Comparison of ENCODE assay signal across 12 cellular contexts in the genomic region with DNA sequence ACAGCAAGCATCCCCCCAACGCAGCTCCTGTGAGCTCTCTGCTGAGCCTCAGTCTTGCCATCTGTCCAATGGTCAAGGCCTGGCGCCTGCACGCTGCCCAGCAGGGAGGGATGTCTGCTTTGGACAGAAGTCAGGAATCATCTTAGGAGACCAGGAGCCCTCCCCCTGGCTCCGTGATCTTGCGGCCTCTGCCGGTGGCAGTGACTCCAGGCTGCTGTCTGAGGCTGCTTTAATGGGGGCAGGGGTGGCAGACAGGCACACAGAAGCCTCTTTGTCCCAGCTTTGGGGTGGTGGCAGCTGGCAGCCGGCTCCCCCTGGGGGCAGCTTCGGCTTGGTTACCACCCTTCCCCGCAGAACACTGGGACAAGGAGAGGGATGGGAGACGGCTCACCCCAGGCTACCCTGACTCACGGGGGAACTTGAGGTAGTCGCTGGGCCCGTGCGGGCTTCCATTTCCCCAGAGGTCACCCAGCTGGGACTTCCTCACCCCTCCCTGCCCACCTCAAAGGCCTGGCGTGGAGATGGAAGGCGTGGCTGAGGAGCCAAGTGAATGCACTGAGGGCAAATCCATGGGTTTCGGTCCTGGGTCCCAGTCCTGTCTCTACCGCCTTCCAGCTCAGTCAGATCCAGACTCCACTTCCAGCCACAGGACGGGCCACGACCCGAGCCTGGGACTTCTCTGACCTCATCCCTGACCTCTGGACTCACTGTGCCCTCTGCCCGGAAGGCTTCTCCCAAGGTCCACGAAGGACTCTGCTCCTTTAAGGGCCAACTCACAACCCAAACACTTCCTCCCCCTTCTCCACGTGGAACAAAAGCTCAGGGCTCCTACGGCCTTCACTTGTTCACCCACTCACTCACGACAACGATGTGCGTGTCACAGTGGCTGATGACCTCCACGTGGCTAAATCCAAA. TPM values are rescaled to one million over a fixed set of nuclear protein-coding genes. Genes with fewer than 3 reads are reported as not detected.
DNase-seq lines count a peak whose midpoint lies in the region; ATAC-seq, FAIRE-seq and TF ChIP-seq lines count a peak whose summit lies in the region.
"Had no signal": no experiment of that assay in that cellular context is flagged by ENCODE, and none has a peak within 500 bp of the region (broad histone marks: within the 10 kb centered on the region; RNA-seq: fewer than 3 reads in every experiment).

No MANE protein-coding gene starts in this region.

- no peaks in the 10 kb centered on the region for H3K9me3 Mint-ChIP-seq in astrocyte (ENCODE audit: unreplicated experiment)

- H3K36me3 ChIP-seq in astrocyte (ENCODE audit: insufficient read depth, low read length) (peaks cover 22% of the 10 kb centered on the region), iPS-20b (ENCODE audit: insufficient read depth, low read depth, low read length) (peaks cover 39% of the 10 kb centered on the region), smooth muscle cell (ENCODE audit: low read depth) (no peaks in the 10 kb centered on the region)

- DNase-seq in HFF-Myc (ENCODE audit: extremely low read depth, low read depth) = no peak
- no peak for DNase-seq in astrocyte (ENCODE audit: low read depth)
- DNase-seq in smooth muscle cell (lab: John Stamatoyannopoulos, UW; ENCODE audit: unreplicated experiment) = no peak
- DNase-seq in stimulated activated naive CD4-positive, alpha-beta T cell (lab: John Stamatoyannopoulos, UW) = no peak
- DNase-seq in middle frontal gyrus (ENCODE audit: extremely low spot score, low spot score) = no peak
- DNase-seq in NCI-H1105 (lab: John Stamatoyannopoulos, UW) = no peak
- DNase-seq: cerebellar nuclear complex had no signal

- no peaks in the 10 kb centered on the region for H3K27me3 ChIP-seq in astrocyte (ENCODE audit: insufficient read depth, low read length)
- no peaks in the 10 kb centered on the region for H3K27me3 ChIP-seq in iPS-20b (ENCODE audit: insufficient read depth, low read length)
- H3K27me3 ChIP-seq in smooth muscle cell (ENCODE audit: low read depth) = no peaks in the 10 kb centered on the region
- H3K27me3 ChIP-seq: SJSA1 had no signal

- H3K27ac Mint-ChIP-seq in astrocyte (ENCODE audit: unreplicated experiment) = peak overlapping the region; percentile 58

- peaks cover 19% of the 10 kb centered on the region for H3K4me1 Mint-ChIP-seq in astrocyte (ENCODE audit: low read depth, unreplicated experiment)

- H3K27ac ChIP-seq in astrocyte (ENCODE audit: low read depth, low read length) (peak overlapping the region; percentile 47), iPS-20b (ENCODE audit: low read length) (no peak overlapping the region), smooth muscle cell (ENCODE audit: low read depth) (peak overlapping the region; percentile 57)
- H3K27ac ChIP-seq: HL-60, SJSA1 had no signal

- H3K4me3 Mint-ChIP-seq in astrocyte (ENCODE audit: unreplicated experiment) = peak overlapping the region; percentile 34

- H3K4me1 ChIP-seq in astrocyte (ENCODE audit: insufficient read depth, low read length) (peaks cover 26% of the 10 kb centered on the region), iPS-20b (ENCODE audit: insufficient read depth, low read length) (peaks cover 5% of the 10 kb centered on the region; the same call in 1 of the 2 replicates), smooth muscle cell (ENCODE audit: low read depth) (no peaks in the 10 kb centered on the region)

- FAIRE-seq in astrocyte (lab: Jason Lieb, UNC) = no peak
- FAIRE-seq: GM12891 had no signal

- peak; percentile 12 for TF ChIP-seq CTCF in HFF-Myc (IDR thresholded peaks at IDR 0.05; ENCODE audit: low read depth, low read length, missing control alignments)
- TF ChIP-seq CTCF in astrocyte (IDR thresholded peaks at IDR 0.05; ENCODE audit: insufficient read depth, low read depth, low read length) = no peak
- TF ChIP-seq CTCF in smooth muscle cell (IDR thresholded peaks at IDR 0.05; ENCODE audit: borderline replicate concordance, insufficient read depth, poor library complexity, severe bottlenecking) = no peak

- H4K20me1 ChIP-seq in astrocyte (ENCODE audit: insufficient read depth, low read length) (peaks cover 55% of the 10 kb centered on the region), smooth muscle cell (ENCODE audit: low read depth) (peaks cover 92% of the 10 kb centered on the region)

- H3K4me2 ChIP-seq in astrocyte (ENCODE audit: low read length) (peak overlapping the region; percentile 24), smooth muscle cell (no peak overlapping the region)

- 74% methylated on average over 28 of the region's 29 CpGs for WGBS in smooth muscle cell (ENCODE audit: low lambda C conversion rate)

- no peak for ATAC-seq in GM19351 (IDR thresholded peaks at IDR 0.05; ENCODE audit: unreplicated experiment)

- no peak overlapping the region for H2AFZ ChIP-seq in astrocyte (ENCODE audit: low read depth, low read length)
- no peak overlapping the region for H2AFZ ChIP-seq in smooth muscle cell (ENCODE audit: low read depth)

- no peaks in the 10 kb centered on the region for H3K9me3 ChIP-seq in astrocyte (ENCODE audit: insufficient read depth, low read depth, low read length)
- H3K9me3 ChIP-seq in iPS-20b (ENCODE audit: insufficient read depth, low read depth, low read length) = no peaks in the 10 kb centered on the region
- H3K9me3 ChIP-seq in smooth muscle cell (replicated peaks; ENCODE audit: low read depth) = no peaks in the 10 kb centered on the region
- H3K9me3 ChIP-seq: SJSA1 had no signal

- H3K4me3 ChIP-seq in HFF-Myc (replicated peaks; ENCODE audit: low read depth, low read length) (no peak overlapping the region), astrocyte (ENCODE audit: insufficient read depth, low read depth, low read length) (no peak overlapping the region), iPS-20b (ENCODE audit: low read length) (no peak overlapping the region), smooth muscle cell (no peak overlapping the region)
- H3K4me3 ChIP-seq: SJSA1 had no signal

- H3K9ac ChIP-seq in astrocyte (ENCODE audit: low read length) = peak overlapping the region; percentile 31
- H3K9ac ChIP-seq in iPS-20b (ENCODE audit: low read depth, low read length) = 0 out of 2 replicates have a peak overlapping the region, but pooled peaks have one; percentile 29
- no peak overlapping the region for H3K9ac ChIP-seq in smooth muscle cell (ENCODE audit: low read depth)

- H3K36me3 Mint-ChIP-seq in astrocyte (ENCODE audit: low read depth, unreplicated experiment) = peaks cover 30% of the 10 kb centered on the region

- H3K79me2 ChIP-seq in astrocyte (ENCODE audit: insufficient read depth, low read length) (peaks cover 84% of the 10 kb centered on the region), smooth muscle cell (ENCODE audit: low read depth) (peaks cover 87% of the 10 kb centered on the region)

- no peaks in the 10 kb centered on the region for H3K27me3 Mint-ChIP-seq in astrocyte (ENCODE audit: low read depth, unreplicated experiment)

- peaks cover 3% of the 10 kb centered on the region for H3F3A ChIP-seq in smooth muscle cell (ENCODE audit: low read depth)

RNA-seq across cellular contexts. Expression of gene PEDS1, which starts 14.8 kb away (rescaled TPM):
- total RNA-seq in astrocyte = 41.6 and 44.1 TPM in 2 replicates
- 36.6 and 45.8 TPM in 2 replicates for total RNA-seq in smooth muscle cell
- polyA plus RNA-seq in smooth muscle cell = 47.4 and 64.3 TPM in 2 replicates

RNA-seq across cellular contexts. Expression of gene UBE2V1, which starts 25.8 kb away (rescaled TPM):
- total RNA-seq in astrocyte (136 and 139 TPM in 2 replicates), smooth muscle cell (94.1 and 94.8 TPM in 2 replicates)
- 128 and 141 TPM in 2 replicates for polyA plus RNA-seq in smooth muscle cell

RNA-seq across cellular contexts. Expression of gene CEBPB, which starts 51.9 kb away (rescaled TPM):
- total RNA-seq in astrocyte (33.8 and 34.6 TPM in 2 replicates), smooth muscle cell (32.0 and 38.0 TPM in 2 replicates)
- 112 and 117 TPM in 2 replicates for polyA plus RNA-seq in smooth muscle cell
